In the genomic region with DNA sequence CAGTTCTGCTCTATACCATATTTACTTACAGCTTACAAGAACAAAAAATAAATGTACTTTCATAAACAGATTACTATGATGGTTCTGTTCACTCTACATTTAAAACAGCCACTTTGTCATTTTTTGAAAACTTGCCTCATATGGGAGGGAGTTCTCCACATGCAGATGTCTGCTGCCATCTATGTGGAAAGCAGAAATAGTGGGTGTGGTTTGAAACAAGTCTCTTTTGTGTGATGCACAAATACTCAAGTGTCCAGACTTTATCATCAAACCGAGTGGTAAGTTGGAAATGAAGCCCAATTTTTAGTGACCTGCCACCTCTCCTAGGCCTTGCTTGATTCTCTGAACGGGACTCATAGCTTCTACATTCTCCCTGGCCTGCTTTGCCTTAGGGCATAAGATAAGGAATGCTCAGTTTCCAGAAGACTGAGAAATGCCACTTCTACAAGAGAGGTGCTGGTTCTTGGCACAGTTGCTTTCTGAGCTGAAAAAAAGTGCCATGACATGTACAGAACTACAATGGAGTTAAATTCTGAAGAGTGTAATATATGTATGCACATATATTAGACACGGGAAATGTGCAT, we compare ENCODE assay signal across 19 cellular contexts.
DNase-seq lines count a peak whose midpoint lies in the region; ATAC-seq and TF ChIP-seq lines count a peak whose summit lies in the region.
"Had no signal": no experiment of that assay in that cellular context is flagged by ENCODE, and none has a peak within 500 bp of the region (broad histone marks: within the 10 kb centered on the region; RNA-seq: fewer than 3 reads in every experiment).

No MANE protein-coding gene starts in this region.

- peak; percentile 46 for DNase-seq in AG10803 (ENCODE audit: low read depth)
- DNase-seq in GM03348 (ENCODE audit: low spot score) = peak; percentile 25
- peak; percentile 9 for DNase-seq in RPMI8226
- DNase-seq in foreskin keratinocyte = no peak
- no peak for DNase-seq in RKO (ENCODE audit: low spot score)
- DNase-seq: activated CD4-positive, alpha-beta memory T cell treated with anti-CD3 and anti-CD28 coated beads for 36 hours; activated T-cell treated with anti-CD3 and anti-CD28 coated beads, Interleukin-2, amount 50 U/mL, for 4 hours; brain microvascular endothelial cell; Calu3; NCI-H510A treated with DMSO at 0.1 percent for 48 hours; small intestine; T-helper 1 cell; tibial artery had no signal

- no peaks in the 10 kb centered on the region for H3K27me3 ChIP-seq in foreskin keratinocyte
- H3K27me3 ChIP-seq: brain microvascular endothelial cell, tibial artery had no signal

- ATAC-seq in foreskin keratinocyte (no peak), GM18861 (IDR thresholded peaks at IDR 0.05; ENCODE audit: unreplicated experiment) (no peak), HG03280 (IDR thresholded peaks at IDR 0.05; ENCODE audit: unreplicated experiment) (no peak), GM19452 (IDR thresholded peaks at IDR 0.05; ENCODE audit: unreplicated experiment) (no peak)
- ATAC-seq: activated naive CD4-positive, alpha-beta T cell treated with anti-CD3 and anti-CD28 coated beads, Interleukin-2, amount 50 U/mL, for 72 hours; activated T-cell treated with anti-CD3 and anti-CD28 coated beads, Interleukin-2, amount 50 U/mL, for 4 hours had no signal

- no peak overlapping the region for H3K4me3 ChIP-seq in AG10803 (ENCODE audit: low read length)
- H3K4me3 ChIP-seq: tibial artery had no signal

- peak; percentile 31; the same call in 1 of the 2 replicates for TF ChIP-seq CTCF in AG10803 (conservative IDR thresholded peaks at IDR 0.05; ENCODE audit: low read length)
- peak; percentile 39 for TF ChIP-seq CTCF in foreskin keratinocyte (conservative IDR thresholded peaks at IDR 0.05)

- no peak overlapping the region for H3K27ac ChIP-seq in foreskin keratinocyte
- H3K27ac ChIP-seq: brain microvascular endothelial cell, parathyroid adenoma, tibial artery, VCaP had no signal

- H3K4me1 ChIP-seq in foreskin keratinocyte = no peaks in the 10 kb centered on the region
- H3K4me1 ChIP-seq: parathyroid adenoma had no signal

Comparison
In these comparisons a context has a peak if more than half of its experiments do, and no peak if none do; other contexts are left out.
1. DNase-seq: peak in AG10803 (single experiment), GM03348 (single experiment) and RPMI8226 (single experiment); none in foreskin keratinocyte (0 of 2) and RKO (single experiment).